30 cellular contexts compared by ENCODE assay signal in the genomic region with DNA sequence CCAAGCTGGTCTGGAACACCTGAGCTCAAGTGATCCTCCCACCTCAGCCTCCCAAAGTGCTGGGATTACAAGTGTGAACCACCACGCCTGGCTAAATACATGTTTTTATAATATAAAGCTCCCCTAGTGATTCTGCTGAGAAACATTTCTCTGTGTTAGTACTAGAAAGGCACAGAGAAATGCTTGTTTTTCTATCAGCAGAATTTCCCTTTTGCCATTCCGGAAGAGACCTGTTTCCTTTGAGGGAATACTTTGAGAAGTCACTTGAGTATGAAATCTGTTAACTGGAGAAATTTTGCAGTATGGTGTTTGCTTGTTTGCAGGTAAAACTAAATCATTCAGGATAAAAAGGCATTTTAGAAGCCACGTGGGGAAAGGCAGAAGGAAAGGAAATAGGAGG. TPM values are rescaled to one million over a fixed set of nuclear protein-coding genes. Genes with fewer than 3 reads are reported as not detected.
"Had no signal": no experiment of that assay in that cellular context is flagged by ENCODE, and none has a peak within 500 bp of the region (broad histone marks: within the 10 kb centered on the region; RNA-seq: fewer than 3 reads in every experiment).

No MANE protein-coding gene starts in this region.

- H3K4me3 Mint-ChIP-seq: activated CD4-positive, alpha-beta memory T cell treated with anti-CD3 and anti-CD28 coated beads, Interleukin-2, amount 10 ng/mL, durations not matched to agents 7 days and 5 days; activated CD4-positive, alpha-beta T cell treated with anti-CD3 and anti-CD28 coated beads, Interleukin-2, amount 10 ng/mL, durations not matched to agents 7 days and 5 days; activated naive CD8-positive, alpha-beta T cell; activated T-cell treated with anti-CD3 and anti-CD28 coated beads, Interleukin-2, amount 50 U/mL, for 24 hours; activated T-helper 17 cell treated with anti-CD3 and anti-CD28 coated beads, Interleukin-2, amount 50 U/mL, for 72 hours had no signal

- H3K27me3 ChIP-seq: foreskin keratinocyte, gastrocnemius medialis had no signal

- DNase-seq: activated CD4-positive, alpha-beta memory T cell treated with anti-CD3 and anti-CD28 coated beads, Interleukin-2, amount 10 ng/mL, durations not matched to agents 7 days and 5 days; activated CD4-positive, alpha-beta T cell treated with anti-CD3 and anti-CD28 coated beads for 1 hour; activated CD4-positive, alpha-beta T cell treated with anti-CD3 and anti-CD28 coated beads for 4 hours; activated CD4-positive, alpha-beta T cell treated with anti-CD3 and anti-CD28 coated beads, Interleukin-2, amount 10 ng/mL, durations not matched to agents 7 days and 5 days; activated CD4-positive, alpha-beta T cell treated with anti-CD3 and anti-CD28 coated beads, Interleukin-2, amount 50 U/mL, for 4 hours; activated CD8-positive, alpha-beta memory T cell treated with anti-CD3 and anti-CD28 coated beads, Interleukin-2, amount 50 U/mL, for 48 hours; activated effector memory CD4-positive, alpha-beta T cell treated with Interleukin-2 at 50 U/mL for 16 hours; activated gamma-delta T cell treated with Interleukin-2 at 50 U/mL for 16 hours; activated naive CD4-positive, alpha-beta T cell treated with anti-CD3 and anti-CD28 coated beads, Interleukin-2, amount 50 U/mL, for 16 hours; activated naive CD4-positive, alpha-beta T cell treated with Interleukin-2 at 50 U/mL for 16 hours; activated T-cell treated with anti-CD3 and anti-CD28 coated beads for 4 hours; activated T-cell treated with anti-CD3 and anti-CD28 coated beads, Interleukin-2, amount 50 U/mL, for 24 hours; amniotic stem cell; aorta; body of pancreas; caudate nucleus; cortex of kidney; effector CD8-positive, alpha-beta T cell; erythroblast; foreskin keratinocyte; gastrocnemius medialis; glutamatergic neuron; heart left ventricle; T-helper 2 cell had no signal

- H3K36me3 Mint-ChIP-seq: activated naive CD8-positive, alpha-beta T cell had no signal

- H3K9me3 Mint-ChIP-seq: activated CD4-positive, alpha-beta memory T cell treated with anti-CD3 and anti-CD28 coated beads, Interleukin-2, amount 10 ng/mL, durations not matched to agents 7 days and 5 days; activated CD4-positive, alpha-beta T cell treated with anti-CD3 and anti-CD28 coated beads, Interleukin-2, amount 10 ng/mL, durations not matched to agents 7 days and 5 days; activated T-cell treated with anti-CD3 and anti-CD28 coated beads, Interleukin-2, amount 50 U/mL, for 24 hours; activated T-helper 17 cell treated with anti-CD3 and anti-CD28 coated beads, Interleukin-2, amount 50 U/mL, for 72 hours had no signal

- H3K9me3 ChIP-seq: body of pancreas, esophagus muscularis mucosa, gastrocnemius medialis, heart left ventricle had no signal

- H3K27ac ChIP-seq: body of pancreas, esophagus muscularis mucosa, foreskin keratinocyte, gastrocnemius medialis, heart left ventricle had no signal

- H3K4me1 Mint-ChIP-seq: activated T-helper 17 cell treated with anti-CD3 and anti-CD28 coated beads, Interleukin-2, amount 50 U/mL, for 72 hours had no signal

- H3K27ac Mint-ChIP-seq: activated CD4-positive, alpha-beta memory T cell treated with anti-CD3 and anti-CD28 coated beads, Interleukin-2, amount 10 ng/mL, durations not matched to agents 7 days and 5 days; activated CD4-positive, alpha-beta T cell treated with anti-CD3 and anti-CD28 coated beads, Interleukin-2, amount 10 ng/mL, durations not matched to agents 7 days and 5 days; activated naive CD8-positive, alpha-beta T cell; activated T-cell treated with anti-CD3 and anti-CD28 coated beads, Interleukin-2, amount 50 U/mL, for 24 hours; activated T-helper 17 cell treated with anti-CD3 and anti-CD28 coated beads, Interleukin-2, amount 50 U/mL, for 72 hours had no signal

- ATAC-seq: activated T-helper 17 cell treated with anti-CD3 and anti-CD28 coated beads, Interleukin-2, amount 50 U/mL, for 72 hours; body of pancreas; foreskin keratinocyte; gastrocnemius medialis; heart left ventricle had no signal

RNA-seq across cellular contexts. Expression of a gene that starts 4.4 kb away (rescaled TPM):
- total RNA-seq: activated CD4-positive, alpha-beta T cell treated with anti-CD3 and anti-CD28 coated beads, Interleukin-2, amount 10 ng/mL, durations not matched to agents 7 days and 5 days; activated T-helper 17 cell treated with anti-CD3 and anti-CD28 coated beads, Interleukin-2, amount 50 U/mL, for 72 hours; chondrocyte; foreskin keratinocyte; T-helper 1 cell treated with Interleukin-12 subunit alpha and Interleukin-12 subunit beta and Interleukin-4 antibody, amounts not matched to agents 30 ng/mL and 1 ng/mL, for 36 hours had no signal
- polyA plus RNA-seq: foreskin keratinocyte had no signal

RNA-seq across cellular contexts. Expression of a gene that starts 53.5 kb away (rescaled TPM):
- total RNA-seq: activated CD4-positive, alpha-beta memory T cell treated with anti-CD3 and anti-CD28 coated beads, Interleukin-2, amount 10 ng/mL, durations not matched to agents 7 days and 5 days; activated T-helper 17 cell treated with anti-CD3 and anti-CD28 coated beads, Interleukin-2, amount 50 U/mL, for 72 hours; dermis microvascular lymphatic vessel endothelial cell; esophagus muscularis mucosa; foreskin keratinocyte; gastrocnemius medialis had no signal
- polyA plus RNA-seq: aorta, heart left ventricle had no signal
